8 cellular contexts compared by ENCODE assay signal in the genomic region with DNA sequence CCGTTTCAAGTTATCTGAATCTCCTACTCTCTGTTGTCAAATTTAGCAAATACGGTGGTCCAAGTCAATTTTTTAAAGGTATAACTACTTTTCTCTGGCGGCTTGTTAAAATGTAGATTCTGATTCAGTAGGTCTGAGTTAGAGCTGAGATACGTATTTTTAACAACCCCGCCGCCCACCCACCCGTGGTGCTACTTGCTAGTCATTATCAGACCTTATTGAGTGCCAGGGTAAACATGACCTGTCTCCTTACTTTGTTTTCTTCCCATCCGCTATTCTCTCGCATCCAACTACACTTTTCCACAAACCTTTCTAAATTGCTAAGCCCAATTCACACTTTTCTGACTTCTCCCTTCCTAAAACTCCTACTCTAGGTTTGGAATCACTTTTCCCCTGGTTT. TPM values are rescaled to one million over a fixed set of nuclear protein-coding genes. Genes with fewer than 3 reads are reported as not detected.
DNase-seq lines count a peak whose midpoint lies in the region; ATAC-seq lines count a peak whose summit lies in the region.

No MANE protein-coding gene starts in this region.

- intact Hi-C loops in right cardiac atrium (cut with DNase I) = loop anchor here in 2 of 4 donors (5.0 to 10.0 kb wide), 2 partner anchors 53 to 55 kb away; a partner anchor contains a TSS

- H3K27me3 ChIP-seq in right cardiac atrium (ENCODE audit: control insufficient read depth, insufficient read depth) = no peaks in the 10 kb centered on the region

- under 1% methylated on average over 9 of the region's 9 CpGs for WGBS in right cardiac atrium

- DNase-seq in NCI-H748 (lab: John Stamatoyannopoulos, UW; ENCODE audit: unreplicated experiment) = peak; percentile 34
- DNase-seq in NCI-H748 treated with DMSO at 0.1 percent for 48 hours (lab: John Stamatoyannopoulos, UW) = no peak
- DNase-seq in activated CD8-positive, alpha-beta memory T cell treated with anti-CD3 and anti-CD28 coated beads for 24 hours = peak; percentile 62
- no peak for DNase-seq in right cardiac atrium
- DNase-seq in stimulated activated CD4-positive, alpha-beta T cell treated with anti-CD3 and anti-CD28 coated beads, Interleukin-4, amount 100 ng/mL, for 1 hour = peak; percentile 37
- DNase-seq in medulla oblongata (ENCODE audit: extremely low spot score) = no peak

- no peaks in the 10 kb centered on the region for H3K9me3 ChIP-seq in right cardiac atrium (ENCODE audit: control insufficient read depth, low read length)

- H3K4me3 ChIP-seq in right cardiac atrium (ENCODE audit: low read length) = peak overlapping the region; percentile 63

- peaks cover 3% of the 10 kb centered on the region for H3K4me1 ChIP-seq in right cardiac atrium (ENCODE audit: control insufficient read depth, insufficient read depth, low read length)

- ATAC-seq in right cardiac atrium (no peak), HG03097 (IDR thresholded peaks at IDR 0.05; ENCODE audit: low FRiP score, unreplicated experiment) (no peak), GM21390 (IDR thresholded peaks at IDR 0.05; ENCODE audit: unreplicated experiment) (no peak)

- no peak overlapping the region for H3K27ac ChIP-seq in right cardiac atrium (ENCODE audit: low read length)

RNA-seq across cellular contexts. Expression of a gene that starts 0.7 kb away (rescaled TPM):
- total RNA-seq in right cardiac atrium = 10 to 100 TPM; 26.4 to 31.8 (median 28.7) TPM
- 14.9 TPM for polyA plus RNA-seq in right cardiac atrium

RNA-seq across cellular contexts. Expression of a gene that starts 8.5 kb away (rescaled TPM):
- total RNA-seq in right cardiac atrium = 10 to 100 TPM; 10.3 to 15.5 (median 11.8) TPM
- 9.3 TPM for polyA plus RNA-seq in right cardiac atrium

RNA-seq across cellular contexts. Expression of a gene that starts 55.1 kb away (rescaled TPM):
- total RNA-seq in right cardiac atrium = 10 to 100 TPM; 12.2 to 14.3 (median 13.5) TPM
- 5.9 TPM for polyA plus RNA-seq in right cardiac atrium

RNA-seq across cellular contexts. Expression of a gene that starts 57.7 kb away (rescaled TPM):
- total RNA-seq in right cardiac atrium = not detected
- polyA plus RNA-seq in right cardiac atrium = not detected

Comparison
In these comparisons a context has a peak if more than half of its experiments do, and no peak if none do; other contexts are left out.
1. DNase-seq: peak in NCI-H748 (single experiment), activated CD8-positive, alpha-beta memory T cell treated with anti-CD3 and anti-CD28 coated beads for 24 hours (single experiment) and stimulated activated CD4-positive, alpha-beta T cell treated with anti-CD3 and anti-CD28 coated beads, Interleukin-4, amount 100 ng/mL, for 1 hour (single experiment); none in NCI-H748 treated with DMSO at 0.1 percent for 48 hours (single experiment), right cardiac atrium (0 of 3) and medulla oblongata (single experiment).